In the genomic region with DNA sequence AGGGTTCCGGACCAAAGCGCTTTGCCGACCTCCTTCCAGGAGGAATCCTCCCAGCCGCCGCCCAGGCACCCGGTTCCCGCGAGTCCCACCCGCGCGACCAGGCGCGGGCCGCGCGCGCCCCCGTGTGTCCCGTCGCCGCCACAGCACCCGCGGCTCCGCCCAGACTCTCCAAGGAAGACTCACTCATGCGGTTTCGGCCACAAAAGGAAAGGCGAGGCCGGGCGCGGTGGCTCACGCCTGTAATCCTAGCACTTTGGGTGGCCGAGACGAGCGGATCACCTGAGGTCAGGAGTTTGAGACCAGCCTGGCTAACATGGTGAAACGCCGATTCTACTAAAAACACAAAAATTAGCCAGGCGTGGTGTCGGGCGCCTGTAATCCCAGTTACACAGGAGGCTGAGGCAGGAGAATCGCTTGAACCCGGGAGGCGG, we compare ENCODE assay signal across 9 cellular contexts. TPM values are rescaled to one million over a fixed set of nuclear protein-coding genes. Genes with fewer than 3 reads are reported as not detected.
A peak's percentile ranks its signal among the peaks of the same experiment; 100 is the strongest.
DNase-seq lines count a peak whose midpoint lies in the region; ATAC-seq, FAIRE-seq and TF ChIP-seq lines count a peak whose summit lies in the region.
"Had no signal": no experiment of that assay in that cellular context is flagged by ENCODE, and none has a peak within 500 bp of the region (broad histone marks: within the 10 kb centered on the region; RNA-seq: fewer than 3 reads in every experiment).

No MANE protein-coding gene starts in this region.

- H3K27ac ChIP-seq in A549 (peak overlapping the region; percentile 70 to 84), ascending aorta (no peak overlapping the region), hepatocyte (no peak overlapping the region)

- intact Hi-C loops in ascending aorta (cut with DNase I) = loop anchor here (5.0 kb wide), 1 partner anchor 71 kb away; the partner anchor contains the start of gene FLYWCH1

- H3K4me1 Mint-ChIP-seq in T-helper 2 cell treated with Interferon-gamma antibody and Interleukin-4, amounts not matched to agents 5 μg/mL and 100 μg/mL, for 36 hours (ENCODE audit: low read depth) = peaks cover 15% of the 10 kb centered on the region

- H3K36me3 ChIP-seq in ascending aorta (no peaks in the 10 kb centered on the region), hepatocyte (replicated peaks; ENCODE audit: insufficient read depth, low read depth) (no peaks in the 10 kb centered on the region), skeletal muscle satellite cell (ENCODE audit: insufficient read depth, low read length) (no peaks in the 10 kb centered on the region)

- H3K4me3 ChIP-seq in A549 (peak overlapping the region; percentile 36), GM12875 (ENCODE audit: low read depth, low read length) (peak overlapping the region; percentile 38), ascending aorta (peak overlapping the region in 1 of 2 donors; percentile 53), hepatocyte (no peak overlapping the region), skeletal muscle satellite cell (ENCODE audit: low read length) (peak overlapping the region; percentile 60)

- H3K4me1 ChIP-seq in A549 = peaks cover 18% of the 10 kb centered on the region; the same call in 2 of the 3 replicates
- peaks cover 10 to 15% of the 10 kb centered on the region in 2 donors for H3K4me1 ChIP-seq in ascending aorta
- peaks cover 15% of the 10 kb centered on the region for H3K4me1 ChIP-seq in hepatocyte (ENCODE audit: insufficient read depth)
- peaks cover 26% of the 10 kb centered on the region for H3K4me1 ChIP-seq in skeletal muscle satellite cell (ENCODE audit: control insufficient read depth, insufficient read depth, low read length)

- POLR2A ChIA-PET in A549 (lab: Yijun Ruan, JAX) = interaction anchor here (1.3 kb wide), 1 partner anchor 36 kb away, joined by 5 read pairs; the partner anchor contains the start of gene TNFRSF12A

- H3K9me2 ChIP-seq in hepatocyte (replicated peaks; ENCODE audit: insufficient read depth) = no peaks in the 10 kb centered on the region

- peaks cover 4% of the 10 kb centered on the region for H3K36me3 Mint-ChIP-seq in T-helper 2 cell treated with Interferon-gamma antibody and Interleukin-4, amounts not matched to agents 5 μg/mL and 100 μg/mL, for 36 hours (ENCODE audit: low read depth)

- 8% methylated on average over 35 of the region's 42 CpGs for WGBS in A549 (ENCODE audit: missing lambda C conversion rate)
- WGBS in hepatocyte (ENCODE audit: low lambda C conversion rate, missing lambda C conversion rate) = 12% methylated on average over 42 of the region's 42 CpGs

- no peaks in the 10 kb centered on the region for H3K27me3 ChIP-seq in ascending aorta
- no peaks in the 10 kb centered on the region for H3K27me3 ChIP-seq in hepatocyte
- H3K27me3 ChIP-seq in skeletal muscle satellite cell (ENCODE audit: control insufficient read depth, insufficient read depth, low read length) = no peaks in the 10 kb centered on the region

- TF ChIP-seq POLR2A in A549 (IDR thresholded peaks at IDR 0.05; ENCODE audit: low read length) = peak; percentile 34

- no peaks in the 10 kb centered on the region for H4K20me1 ChIP-seq in hepatocyte (ENCODE audit: insufficient read depth, poor library complexity, severe bottlenecking)

- CTCF ChIA-PET in A549 (lab: Yijun Ruan, JAX) = interaction anchor here (0.8 to 3.9 kb wide), 10 partner anchors 10 to 215 kb away, joined by 3 to 18 read pairs (median 4); no protein-coding TSS in a partner anchor

- H3K4me3 Mint-ChIP-seq in T-helper 2 cell treated with Interferon-gamma antibody and Interleukin-4, amounts not matched to agents 5 μg/mL and 100 μg/mL, for 36 hours = peak overlapping the region; percentile 72

- H3K9ac ChIP-seq in skeletal muscle satellite cell (ENCODE audit: low read depth, low read length) = peak overlapping the region; percentile 65

- TF ChIP-seq CTCF in A549 (IDR thresholded peaks at IDR 0.05) (peak; percentile 90), GM12875 (IDR thresholded peaks at IDR 0.05; ENCODE audit: borderline replicate concordance, insufficient read depth, low read depth, low read length) (peak; percentile 96), ascending aorta (IDR thresholded peaks at IDR 0.05) (peak; percentile 83 to 95 (median 90)), hepatocyte (IDR thresholded peaks at IDR 0.05; ENCODE audit: poor library complexity) (peak; percentile 86)

- FAIRE-seq in A549 (lab: Jason Lieb, UNC) = no peak

- no peaks in the 10 kb centered on the region for H3K27me3 Mint-ChIP-seq in T-helper 2 cell treated with Interferon-gamma antibody and Interleukin-4, amounts not matched to agents 5 μg/mL and 100 μg/mL, for 36 hours (ENCODE audit: low read depth)

- H3K9me3 ChIP-seq in A549 = no peaks in the 10 kb centered on the region
- no peaks in the 10 kb centered on the region for H3K9me3 ChIP-seq in ascending aorta
- H3K9me3 ChIP-seq in hepatocyte (ENCODE audit: low read depth) = no peaks in the 10 kb centered on the region
- no peaks in the 10 kb centered on the region for H3K9me3 ChIP-seq in skeletal muscle satellite cell (replicated peaks; ENCODE audit: low read length)

- H2AFZ ChIP-seq in hepatocyte = peak overlapping the region; percentile 46

- ATAC-seq in A549 = peak; percentile 69 to 74
- no peak for ATAC-seq in HG02973 (IDR thresholded peaks at IDR 0.05; ENCODE audit: unreplicated experiment)

- peak; percentile 64 to 86; a peak in 4 of 5 replicates for TF ChIP-seq RAD21 in A549 (conservative IDR thresholded peaks at IDR 0.05 in 1 of 2, IDR thresholded peaks at IDR 0.05 in 1 of 2)

- peaks cover 5% of the 10 kb centered on the region for H3K79me2 ChIP-seq in hepatocyte

- TF ChIP-seq EP300 in A549 (IDR thresholded peaks at IDR 0.05) = no peak

- peak; percentile 81 to 91 for DNase-seq in A549 (ENCODE audit: low read depth in 1 of 2, low spot score in 1 of 2)
- DNase-seq in NAMALWA (ENCODE audit: low spot score) = peak; percentile 76
- DNase-seq in T-helper 2 cell treated with Interferon-gamma antibody and Interleukin-4, amounts not matched to agents 5 μg/mL and 100 μg/mL, for 36 hours (ENCODE audit: low spot score) = peak; percentile 74
- DNase-seq in ascending aorta (ENCODE audit: low spot score in 2 of 2) = peak; percentile 31 to 91
- peak; percentile 86 for DNase-seq in hepatocyte (ENCODE audit: low spot score)

- H3K27ac Mint-ChIP-seq in T-helper 2 cell treated with Interferon-gamma antibody and Interleukin-4, amounts not matched to agents 5 μg/mL and 100 μg/mL, for 36 hours = no peak overlapping the region

- H3K4me2 ChIP-seq in A549 = peak overlapping the region; percentile 81
- peak overlapping the region; percentile 82 for H3K4me2 ChIP-seq in hepatocyte
- peak overlapping the region; percentile 79 for H3K4me2 ChIP-seq in skeletal muscle satellite cell (ENCODE audit: low read length)

- H3K9me3 Mint-ChIP-seq in T-helper 2 cell treated with Interferon-gamma antibody and Interleukin-4, amounts not matched to agents 5 μg/mL and 100 μg/mL, for 36 hours = no peaks in the 10 kb centered on the region

TF ChIP-seq in A549, 52 proteins besides CTCF, POLR2A, EP300 and RAD21 (continues in another document):
- TF ChIP-seq ZFP36 (IDR thresholded peaks at IDR 0.05; ENCODE audit: borderline replicate concordance, partially characterized antibody) (no peak), ZSCAN20 (CRISPR knock-in tag; IDR thresholded peaks at IDR 0.05) (no peak)

RNA-seq across cellular contexts. Expression of gene PKMYT1, which starts 3.5 kb away (rescaled TPM):
- polyA plus RNA-seq in A549 (2011; rRNA removed) (8.4 and 10.5 TPM in 2 replicates), A549 (2017; fragmentation: RNase III; extraction: RNeasy Plus Mini Kit Qiagen cat#74134 plus additional on column Dnase treatment) (50.5 to 55.2 TPM (median 52.5 TPM) in 3 replicates), hepatocyte (17.1 and 21.0 TPM in 2 replicates)
- polyA plus RNA-seq in A549 (2012; cell fraction: cytosol; rRNA removed) = 76.4 and 102 TPM in 2 replicates
- polyA plus RNA-seq in A549 (2012; cell fraction: nucleus; rRNA removed) = 250 and 385 TPM in 2 replicates
- 3.4 and 5.8 TPM in 2 replicates for polyA minus RNA-seq in A549 (2011; rRNA and poly(A)+ RNA removed)
- total RNA-seq in ascending aorta (not detected), hepatocyte (5.5 and 7.7 TPM in 2 replicates)
- total RNA-seq in skeletal muscle satellite cell (2012; rRNA removed) = 17.0 and 19.9 TPM in 2 replicates

RNA-seq across cellular contexts. Expression of gene PAQR4, which starts 14.6 kb away (rescaled TPM):
- polyA plus RNA-seq in A549 (2011; rRNA removed) (8.0 and 9.0 TPM in 2 replicates), A549 (2017; fragmentation: RNase III; extraction: RNeasy Plus Mini Kit Qiagen cat#74134 plus additional on column Dnase treatment) (17.5 to 18.6 TPM (median 18.5 TPM) in 3 replicates), hepatocyte (3.7 and 8.3 TPM in 2 replicates)
- polyA plus RNA-seq in A549 (2012; cell fraction: cytosol; rRNA removed) = 22.4 and 35.8 TPM in 2 replicates
- 57.2 and 62.4 TPM in 2 replicates for polyA plus RNA-seq in A549 (2012; cell fraction: nucleus; rRNA removed)
- polyA minus RNA-seq in A549 (2011; rRNA and poly(A)+ RNA removed) = 7.6 and 9.4 TPM in 2 replicates
- total RNA-seq in ascending aorta (9.2 TPM), hepatocyte (2.8 and 4.5 TPM in 2 replicates)
- 5.8 and 10.7 TPM in 2 replicates for total RNA-seq in skeletal muscle satellite cell (2012; rRNA removed)

RNA-seq across cellular contexts. Expression of gene KREMEN2, which starts 19.6 kb away (rescaled TPM):
- polyA plus RNA-seq in A549 (2011; rRNA removed) = 0.28 and 0.35 TPM in 2 replicates
- 1.9 and 3.0 TPM in 2 replicates for polyA plus RNA-seq in A549 (2012; cell fraction: cytosol; rRNA removed)
- 7.3 and 11.0 TPM in 2 replicates for polyA plus RNA-seq in A549 (2012; cell fraction: nucleus; rRNA removed)
- polyA plus RNA-seq in A549 (2017; fragmentation: RNase III; extraction: RNeasy Plus Mini Kit Qiagen cat#74134 plus additional on column Dnase treatment) = 1.4 to 1.6 TPM (median 1.5 TPM) in 3 replicates
- polyA minus RNA-seq in A549 (2011; rRNA and poly(A)+ RNA removed) = 0.15 TPM in 1 of 2 replicates, not detected in the other
- not detected for total RNA-seq in ascending aorta
- total RNA-seq in hepatocyte = 0.52 and 3.6 TPM in 2 replicates
- 4.9 and 5.8 TPM in 2 replicates for polyA plus RNA-seq in hepatocyte
- 1.3 TPM in 1 of 2 replicates, not detected in the other for total RNA-seq in skeletal muscle satellite cell (2012; rRNA removed)
- total RNA-seq: subcutaneous adipose tissue had no signal

RNA-seq across cellular contexts. Expression of gene CLDN9, which starts 29.0 kb away (rescaled TPM):
- 0.03 and 0.12 TPM in 2 replicates for polyA plus RNA-seq in A549 (2011; rRNA removed)
- polyA plus RNA-seq in A549 (2012; cell fraction: cytosol; rRNA removed) = 0.12 and 0.22 TPM in 2 replicates
- polyA plus RNA-seq in A549 (2012; cell fraction: nucleus; rRNA removed) = 1.1 and 1.8 TPM in 2 replicates
- polyA plus RNA-seq in A549 (2017; fragmentation: RNase III; extraction: RNeasy Plus Mini Kit Qiagen cat#74134 plus additional on column Dnase treatment) = 0.06 to 0.16 TPM (median 0.12 TPM) in 3 replicates
- 0.15 and 0.17 TPM in 2 replicates for polyA minus RNA-seq in A549 (2011; rRNA and poly(A)+ RNA removed)
- total RNA-seq in ascending aorta = not detected
- total RNA-seq in hepatocyte = 2.0 and 3.5 TPM in 2 replicates
- 8.9 and 9.0 TPM in 2 replicates for polyA plus RNA-seq in hepatocyte
- total RNA-seq in skeletal muscle satellite cell (2012; rRNA removed) = not detected in 2 replicates

RNA-seq across cellular contexts. Expression of gene CLDN6, which starts 34.3 kb away (rescaled TPM):
- polyA plus RNA-seq in A549 (2011; rRNA removed) (0.11 TPM in 1 of 2 replicates, not detected in the other), A549 (2017; fragmentation: RNase III; extraction: RNeasy Plus Mini Kit Qiagen cat#74134 plus additional on column Dnase treatment) (0.13 to 0.25 TPM (median 0.20 TPM) in 3 replicates), hepatocyte (568 and 574 TPM in 2 replicates)
- polyA plus RNA-seq in A549 (2012; cell fraction: cytosol; rRNA removed) = 0.12 and 0.18 TPM in 2 replicates
- polyA plus RNA-seq in A549 (2012; cell fraction: nucleus; rRNA removed) = 0.34 and 0.35 TPM in 2 replicates
- polyA minus RNA-seq in A549 (2011; rRNA and poly(A)+ RNA removed) = 0.24 and 1.0 TPM in 2 replicates
- total RNA-seq in ascending aorta (not detected), hepatocyte (258 and 297 TPM in 2 replicates)
- not detected in 2 replicates for total RNA-seq in skeletal muscle satellite cell (2012; rRNA removed)
- total RNA-seq: subcutaneous adipose tissue had no signal

Comparison
In these comparisons a context has a peak if more than half of its experiments do, and no peak if none do; other contexts are left out.
1. H3K27ac ChIP-seq: peak in A549 (2 of 2); none in ascending aorta (0 of 2) and hepatocyte (single experiment).
2. Peak in every context shown above with its lines, with median percentiles within 50 percentile points of each other: DNase-seq, H3K4me2 ChIP-seq and CTCF ChIP-seq.